Comparison of ENCODE assay signal across 8 cellular contexts in genomic region chr21:44299085-44299457, GRCh38. TPM values are rescaled to one million over a fixed set of nuclear protein-coding genes. Genes with fewer than 3 reads are reported as not detected.
DNase-seq lines count a peak whose midpoint lies in the region; ATAC-seq and TF ChIP-seq lines count a peak whose summit lies in the region.

No MANE protein-coding gene starts in this region.

- intact Hi-C loops in posterior cingulate gyrus (cut with DNase I): no loop called here

- peaks cover 22% of the 10 kb centered on the region for H3K4me1 Mint-ChIP-seq in neural crest cell

- peaks cover 12% of the 10 kb centered on the region for H3K27me3 Mint-ChIP-seq in neural crest cell (ENCODE audit: low read depth)

- no peaks in the 10 kb centered on the region for H3K27me3 ChIP-seq in duodenal mucosa (ENCODE audit: control insufficient read depth in 1 of 2, insufficient read depth in 2 of 2, low read length in 2 of 2)

- no peaks in the 10 kb centered on the region for H3K9me3 ChIP-seq in duodenal mucosa (ENCODE audit: control insufficient read depth in 1 of 2, low read length in 2 of 2)

- peak overlapping the region; percentile 70 to 93 for H3K4me3 ChIP-seq in duodenal mucosa (ENCODE audit: low read depth in 1 of 2, low read length in 2 of 2)

- no peak for TF ChIP-seq CTCF in GM10266 (IDR thresholded peaks at IDR 0.05; ENCODE audit: control insufficient read depth, insufficient read depth, low read depth, missing control alignments)
- no peak for TF ChIP-seq CTCF in neural crest cell (conservative IDR thresholded peaks at IDR 0.05)

- no peak overlapping the region for H3K27ac Mint-ChIP-seq in neural crest cell (ENCODE audit: unreplicated experiment)

- peak overlapping the region; percentile 88 for H3K4me3 Mint-ChIP-seq in neural crest cell

- no peaks in the 10 kb centered on the region for H3K36me3 Mint-ChIP-seq in neural crest cell (ENCODE audit: low read depth)

- no peaks in the 10 kb centered on the region for H3K9me3 Mint-ChIP-seq in neural crest cell

- H3K36me3 ChIP-seq in duodenal mucosa (ENCODE audit: control insufficient read depth in 1 of 2, insufficient read depth in 2 of 2, low read length in 2 of 2): no peaks in the 10 kb centered on the region

- peak overlapping the region; percentile 58 to 75 for H3K9ac ChIP-seq in duodenal mucosa (ENCODE audit: low read depth in 1 of 2, low read length in 2 of 2)

- DNase-seq in GM10266 (ENCODE audit: extremely low spot score): peak; percentile 74
- DNase-seq in NCI-H2227 treated with DMSO at 0.1 percent for 48 hours (lab: John Stamatoyannopoulos, UW): peak; percentile 49
- no peak for DNase-seq in neural crest cell (ENCODE audit: low read depth, low spot score)
- no peak for DNase-seq in posterior cingulate gyrus

- ATAC-seq in HG02571 (IDR thresholded peaks at IDR 0.05; ENCODE audit: unreplicated experiment) (no peak), HG03565 (IDR thresholded peaks at IDR 0.05; ENCODE audit: unreplicated experiment) (no peak), GM19351 (IDR thresholded peaks at IDR 0.05; ENCODE audit: unreplicated experiment) (no peak)

- peaks cover 39 to 52% of the 10 kb centered on the region in 2 donors for H3K4me1 ChIP-seq in duodenal mucosa (ENCODE audit: control insufficient read depth in 1 of 2, insufficient read depth in 2 of 2, low read length in 2 of 2)

- H3K27ac ChIP-seq in duodenal mucosa (ENCODE audit: low read depth, low read length): peak overlapping the region; percentile 78

RNA-seq across cellular contexts. Expression of gene PFKL, which starts 0.8 kb away (rescaled TPM):
- total RNA-seq in neural crest cell: 94.7 and 96.1 TPM in 2 replicates

RNA-seq across cellular contexts. Expression of gene AIRE, which starts 13.4 kb away (rescaled TPM):
- total RNA-seq in neural crest cell: not detected in 2 replicates

RNA-seq across cellular contexts. Expression of gene DNMT3L, which starts 37.4 kb away (rescaled TPM):
- not detected in 2 replicates for total RNA-seq in neural crest cell

RNA-seq across cellular contexts. Expression of gene CFAP410, which starts 40.1 kb away (rescaled TPM):
- 23.9 and 24.6 TPM in 2 replicates for total RNA-seq in neural crest cell

RNA-seq across cellular contexts. Expression of gene TRPM2, which starts 54.4 kb away (rescaled TPM):
- total RNA-seq in neural crest cell: not detected in 2 replicates

Comparison
In these comparisons a context has a peak if more than half of its experiments do, and no peak if none do; other contexts are left out.
1. DNase-seq: peak in GM10266 (single experiment) and NCI-H2227 treated with DMSO at 0.1 percent for 48 hours (single experiment); none in neural crest cell (single experiment) and posterior cingulate gyrus (0 of 10).